12 cellular contexts compared by ENCODE assay signal in genomic region chr7:74027124-74027682, GRCh38. TPM values are rescaled to one million over a fixed set of nuclear protein-coding genes. Genes with fewer than 3 reads are reported as not detected.
DNase-seq lines count a peak whose midpoint lies in the region; ATAC-seq and TF ChIP-seq lines count a peak whose summit lies in the region.
"Had no signal": no experiment of that assay in that cellular context is flagged by ENCODE, and none has a peak within 500 bp of the region (broad histone marks: within the 10 kb centered on the region; RNA-seq: fewer than 3 reads in every experiment).

No MANE protein-coding gene starts in this region.

- intact Hi-C loops in esophagus muscularis mucosa (cut with DNase I): loop anchor here (2.0 to 5.0 kb wide), 3 partner anchors 40 to 160 kb away; no protein-coding TSS in a partner anchor
- intact Hi-C loops in vagina (cut with DNase I): loop anchor here (2.0 to 5.0 kb wide), 2 partner anchors 35 to 134 kb away; no protein-coding TSS in a partner anchor

- peak overlapping the region; percentile 64 to 82 (median 70) for H3K4me3 ChIP-seq in esophagus muscularis mucosa
- H3K4me3 ChIP-seq in vagina: peak overlapping the region; percentile 55 to 65

- peaks cover 63% of the 10 kb centered on the region for H3K27me3 Mint-ChIP-seq in activated T-cell treated with anti-CD3 and anti-CD28 coated beads, Interleukin-2, amount 50 U/mL, for 72 hours (ENCODE audit: low read depth)
- H3K27me3 Mint-ChIP-seq in activated T-cell treated with anti-CD3 and anti-CD28 coated beads, Interleukin-2, amount 50 U/mL, for 24 hours: peaks cover 70% of the 10 kb centered on the region

- DNase-seq in activated T-cell treated with anti-CD3 and anti-CD28 coated beads, Interleukin-2, amount 50 U/mL, for 72 hours: no peak
- DNase-seq in activated T-cell treated with anti-CD3 and anti-CD28 coated beads, Interleukin-2, amount 50 U/mL, for 24 hours: no peak
- DNase-seq in esophagus muscularis mucosa (ENCODE audit: extremely low spot score) (no peak), omental fat pad (ENCODE audit: low spot score) (no peak), vagina (ENCODE audit: extremely low spot score in 2 of 2) (no peak), cortex of kidney (lab: John Stamatoyannopoulos, UW) (no peak)
- DNase-seq: NCI-H2081 treated with DMSO at 0.1 percent for 48 hours had no signal

- no peak overlapping the region for H3K27ac Mint-ChIP-seq in activated T-cell treated with anti-CD3 and anti-CD28 coated beads, Interleukin-2, amount 50 U/mL, for 72 hours
- H3K27ac Mint-ChIP-seq in activated T-cell treated with anti-CD3 and anti-CD28 coated beads, Interleukin-2, amount 50 U/mL, for 24 hours: no peak overlapping the region
- H3K27ac Mint-ChIP-seq: progenitor cell of endocrine pancreas had no signal

- H3K9me3 ChIP-seq in esophagus muscularis mucosa (no peaks in the 10 kb centered on the region), vagina (no peaks in the 10 kb centered on the region)

- H3K36me3 ChIP-seq in esophagus muscularis mucosa: no peaks in the 10 kb centered on the region
- no peaks in the 10 kb centered on the region for H3K36me3 ChIP-seq in vagina

- peaks cover 57 to 100% (median 97%) of the 10 kb centered on the region in 4 donors for H3K4me1 ChIP-seq in esophagus muscularis mucosa
- H3K4me1 ChIP-seq in vagina: peaks cover 78% of the 10 kb centered on the region

- 25% methylated on average over 6 of the region's 10 CpGs for WGBS in esophagus muscularis mucosa

- TF ChIP-seq POLR2A in esophagus muscularis mucosa (IDR thresholded peaks at IDR 0.05; ENCODE audit: low read depth) (no peak), vagina (IDR thresholded peaks at IDR 0.05) (no peak)

- H3K27me3 ChIP-seq in esophagus muscularis mucosa (no peaks in the 10 kb centered on the region), vagina (no peaks in the 10 kb centered on the region)

- H3K9me3 Mint-ChIP-seq in activated T-cell treated with anti-CD3 and anti-CD28 coated beads, Interleukin-2, amount 50 U/mL, for 72 hours: no peaks in the 10 kb centered on the region
- H3K9me3 Mint-ChIP-seq in activated T-cell treated with anti-CD3 and anti-CD28 coated beads, Interleukin-2, amount 50 U/mL, for 24 hours: no peaks in the 10 kb centered on the region
- H3K9me3 Mint-ChIP-seq: activated T-cell treated with anti-CD3 and anti-CD28 coated beads, Interleukin-2, amount 50 U/mL, for 4 hours had no signal

- H3K36me3 Mint-ChIP-seq in activated T-cell treated with anti-CD3 and anti-CD28 coated beads, Interleukin-2, amount 50 U/mL, for 72 hours (ENCODE audit: insufficient read depth in 2 of 2): no peaks in the 10 kb centered on the region
- H3K36me3 Mint-ChIP-seq in activated T-cell treated with anti-CD3 and anti-CD28 coated beads, Interleukin-2, amount 50 U/mL, for 24 hours (ENCODE audit: low read depth): no peaks in the 10 kb centered on the region

- H3K4me1 Mint-ChIP-seq in activated T-cell treated with anti-CD3 and anti-CD28 coated beads, Interleukin-2, amount 50 U/mL, for 72 hours (ENCODE audit: low read depth): peaks cover 12% of the 10 kb centered on the region
- peaks cover 11% of the 10 kb centered on the region for H3K4me1 Mint-ChIP-seq in activated T-cell treated with anti-CD3 and anti-CD28 coated beads, Interleukin-2, amount 50 U/mL, for 24 hours (ENCODE audit: low read depth)

- no peak for TF ChIP-seq EP300 in esophagus muscularis mucosa (IDR thresholded peaks at IDR 0.05)

- peak; percentile 31 to 33 for ATAC-seq in activated T-cell treated with anti-CD3 and anti-CD28 coated beads, Interleukin-2, amount 50 U/mL, for 72 hours (replicated peaks in 1 of 2)
- peak; percentile 21 for ATAC-seq in omental fat pad (ENCODE audit: low FRiP score)
- no peak for ATAC-seq in GM19467 (IDR thresholded peaks at IDR 0.05; ENCODE audit: unreplicated experiment)
- ATAC-seq in HG03378 (IDR thresholded peaks at IDR 0.05; ENCODE audit: unreplicated experiment): no peak

- TF ChIP-seq CTCF in esophagus muscularis mucosa (IDR thresholded peaks at IDR 0.05) (peak in 1 of 3 experiments; percentile 3), omental fat pad (IDR thresholded peaks at IDR 0.05) (no peak), vagina (IDR thresholded peaks at IDR 0.05) (no peak)

- H3K27ac ChIP-seq in esophagus muscularis mucosa (replicated peaks in 1 of 4): peak overlapping the region; percentile 82 to 92 (median 92)
- H3K27ac ChIP-seq in vagina: peak overlapping the region; percentile 91

- no peak overlapping the region for H3K4me3 Mint-ChIP-seq in activated T-cell treated with anti-CD3 and anti-CD28 coated beads, Interleukin-2, amount 50 U/mL, for 72 hours
- no peak overlapping the region for H3K4me3 Mint-ChIP-seq in activated T-cell treated with anti-CD3 and anti-CD28 coated beads, Interleukin-2, amount 50 U/mL, for 24 hours
- H3K4me3 Mint-ChIP-seq: activated T-cell treated with anti-CD3 and anti-CD28 coated beads, Interleukin-2, amount 50 U/mL, for 4 hours had no signal

RNA-seq across cellular contexts. Expression of gene ELN, which starts 0.8 kb away (rescaled TPM):
- total RNA-seq in activated T-cell treated with anti-CD3 and anti-CD28 coated beads, Interleukin-2, amount 50 U/mL, for 72 hours: not detected
- 100 to 1,000 TPM; 337 to 646 (median 447) TPM for total RNA-seq in esophagus muscularis mucosa
- total RNA-seq in omental fat pad: 100 to 1,000 TPM in 2 of 4 donors, 10 to 100 TPM in 2; 61.2 to 133 (median 83.8) TPM
- total RNA-seq in vagina: 38.3 TPM
- total RNA-seq: T-helper 2 cell treated with Interferon-gamma antibody and Interleukin-4, amounts not matched to agents 100 ng/mL and 5 ng/mL, for 36 hours had no signal

RNA-seq across cellular contexts. Expression of gene LIMK1, which starts 56.4 kb away (rescaled TPM):
- total RNA-seq in activated T-cell treated with anti-CD3 and anti-CD28 coated beads, Interleukin-2, amount 50 U/mL, for 72 hours: 10 to 100 TPM; 18.8 to 22.3 TPM
- total RNA-seq in esophagus muscularis mucosa (10 to 100 TPM in 3 of 4 donors, 1 to 10 TPM in 1; 10.0 to 19.3 (median 11.9) TPM), omental fat pad (10 to 100 TPM; 10.4 to 31.0 (median 14.6) TPM), vagina (28.2 TPM)

Comparison
In these comparisons a context has a peak if more than half of its experiments do, and no peak if none do; other contexts are left out.
1. ATAC-seq: peak in activated T-cell treated with anti-CD3 and anti-CD28 coated beads, Interleukin-2, amount 50 U/mL, for 72 hours (2 of 2) and omental fat pad (single experiment); none in GM19467 (single experiment) and HG03378 (single experiment).
2. RNA of gene ELN, which starts 0.8 kb away (total RNA-seq): 337 to 646 TPM in esophagus muscularis mucosa, 61.2 to 133 TPM in omental fat pad and 38.3 TPM in vagina (single experiment); not detected in activated T-cell treated with anti-CD3 and anti-CD28 coated beads, Interleukin-2, amount 50 U/mL, for 72 hours; every median in the first group is over 10 times any median in the second.